Comparison of ENCODE assay signal across 1 cellular context in genomic region chr3:119662604-119663377, GRCh38.
TF ChIP-seq lines count a peak whose summit lies in the region.

No MANE protein-coding gene starts in this region.

TF ChIP-seq in GM12878, 131 proteins besides CTCF, POLR2A, EP300 and RAD21:
- TF ChIP-seq TCF3 (IDR thresholded peaks at IDR 0.05; ENCODE audit: borderline replicate concordance, insufficient read depth, low read depth, low read length) = no peak
- 0 out of 2 replicates have a peak, but pooled peaks have one; percentile 28 for TF ChIP-seq IKZF1 (conservative IDR thresholded peaks at IDR 0.05)
- 0 out of 2 replicates have a peak, but pooled peaks have one; percentile 22 for TF ChIP-seq RUNX3 (IDR thresholded peaks at IDR 0.05; ENCODE audit: low read length)
- peak; percentile 88 for TF ChIP-seq CREB1 (IDR thresholded peaks at IDR 0.05; ENCODE audit: low read depth)
- TF ChIP-seq, protein P1, sequence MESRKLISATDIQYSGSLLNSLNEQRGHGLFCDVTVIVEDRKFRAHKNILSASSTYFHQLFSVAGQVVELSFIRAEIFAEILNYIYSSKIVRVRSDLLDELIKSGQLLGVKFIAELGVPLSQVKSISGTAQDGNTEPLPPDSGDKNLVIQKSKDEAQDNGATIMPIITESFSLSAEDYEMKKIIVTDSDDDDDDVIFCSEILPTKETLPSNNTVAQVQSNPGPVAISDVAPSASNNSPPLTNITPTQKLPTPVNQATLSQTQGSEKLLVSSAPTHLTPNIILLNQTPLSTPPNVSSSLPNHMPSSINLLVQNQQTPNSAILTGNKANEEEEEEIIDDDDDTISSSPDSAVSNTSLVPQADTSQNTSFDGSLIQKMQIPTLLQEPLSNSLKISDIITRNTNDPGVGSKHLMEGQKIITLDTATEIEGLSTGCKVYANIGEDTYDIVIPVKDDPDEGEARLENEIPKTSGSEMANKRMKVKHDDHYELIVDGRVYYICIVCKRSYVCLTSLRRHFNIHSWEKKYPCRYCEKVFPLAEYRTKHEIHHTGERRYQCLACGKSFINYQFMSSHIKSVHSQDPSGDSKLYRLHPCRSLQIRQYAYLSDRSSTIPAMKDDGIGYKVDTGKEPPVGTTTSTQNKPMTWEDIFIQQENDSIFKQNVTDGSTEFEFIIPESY (IDR thresholded peaks at IDR 0.05) = no peak
- no peak for TF ChIP-seq NFXL1 (IDR thresholded peaks at IDR 0.05; ENCODE audit: borderline replicate concordance)
- peak; percentile 29; the same call in 1 of the 2 replicates for TF ChIP-seq ATF7 (IDR thresholded peaks at IDR 0.05; ENCODE audit: low read depth)
- no peak for TF ChIP-seq ZSCAN29 (IDR thresholded peaks at IDR 0.05)
- peak; percentile 61; the same call in 1 of the 2 replicates for TF ChIP-seq CREM (IDR thresholded peaks at IDR 0.05; ENCODE audit: low read depth)
- TF ChIP-seq TCF12 (IDR thresholded peaks at IDR 0.05; ENCODE audit: low read depth, low read length) = 0 out of 2 replicates have a peak, but pooled peaks have one; percentile 27
- no peak for TF ChIP-seq BMI1 (IDR thresholded peaks at IDR 0.05; ENCODE audit: borderline replicate concordance)
- TF ChIP-seq, protein P2, sequence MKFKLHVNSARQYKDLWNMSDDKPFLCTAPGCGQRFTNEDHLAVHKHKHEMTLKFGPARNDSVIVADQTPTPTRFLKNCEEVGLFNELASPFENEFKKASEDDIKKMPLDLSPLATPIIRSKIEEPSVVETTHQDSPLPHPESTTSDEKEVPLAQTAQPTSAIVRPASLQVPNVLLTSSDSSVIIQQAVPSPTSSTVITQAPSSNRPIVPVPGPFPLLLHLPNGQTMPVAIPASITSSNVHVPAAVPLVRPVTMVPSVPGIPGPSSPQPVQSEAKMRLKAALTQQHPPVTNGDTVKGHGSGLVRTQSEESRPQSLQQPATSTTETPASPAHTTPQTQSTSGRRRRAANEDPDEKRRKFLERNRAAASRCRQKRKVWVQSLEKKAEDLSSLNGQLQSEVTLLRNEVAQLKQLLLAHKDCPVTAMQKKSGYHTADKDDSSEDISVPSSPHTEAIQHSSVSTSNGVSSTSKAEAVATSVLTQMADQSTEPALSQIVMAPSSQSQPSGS (IDR thresholded peaks at IDR 0.05; ENCODE audit: low read length) = 0 out of 2 replicates have a peak, but pooled peaks have one; percentile 35
- TF ChIP-seq ELK1 (IDR thresholded peaks at IDR 0.05; ENCODE audit: low read depth, low read length) = no peak
- 0 out of 4 replicates have a peak, but pooled peaks of 1 of the 2 experiments have one; percentile 12 for TF ChIP-seq IKZF2 (IDR thresholded peaks at IDR 0.05)
